ENCODE assay signal across 8 cellular contexts in the genomic region with DNA sequence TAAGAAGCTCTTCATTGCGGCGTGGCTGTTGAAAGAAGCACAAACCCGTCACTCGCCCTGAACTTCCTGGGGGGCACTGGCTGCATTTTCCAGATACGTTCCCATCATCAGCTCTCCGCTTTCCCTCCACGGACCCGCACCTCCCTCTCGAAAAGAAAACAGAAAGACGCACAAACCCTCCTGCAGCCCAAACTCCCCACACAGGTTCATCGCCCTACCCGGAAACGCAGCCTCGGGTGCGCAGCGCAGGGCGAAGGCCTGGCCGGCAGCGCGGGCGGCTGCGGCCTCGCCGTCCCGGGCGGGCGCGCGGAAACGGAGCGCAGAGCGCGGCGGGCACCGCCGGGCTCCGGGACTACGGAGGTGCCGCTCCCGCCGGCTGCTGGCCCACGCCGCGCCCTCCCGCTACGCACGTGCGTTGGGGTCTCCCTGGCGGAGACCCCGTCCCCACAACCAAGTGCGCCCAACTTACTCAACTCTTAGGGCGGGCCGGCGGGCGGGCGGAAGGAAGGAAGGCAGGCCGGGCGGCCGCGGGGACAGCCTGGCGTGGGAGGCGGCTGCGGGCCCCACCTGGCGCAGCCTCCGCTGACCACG. TPM values are rescaled to one million over a fixed set of nuclear protein-coding genes. Genes with fewer than 3 reads are reported as not detected.
A peak's percentile ranks its signal among the peaks of the same experiment; 100 is the strongest.
DNase-seq lines count a peak whose midpoint lies in the region; ATAC-seq and TF ChIP-seq lines count a peak whose summit lies in the region.

No MANE protein-coding gene starts in this region.

- H3K4me1 ChIP-seq in psoas muscle, result peaks cover 30% of the 10 kb centered on the region

- DNase-seq in NOMO-1 treated with DMSO at 0.1 percent for 48 hours (lab: John Stamatoyannopoulos, UW; ENCODE audit: unreplicated experiment), result peak; percentile 7
- DNase-seq in NOMO-1 (lab: John Stamatoyannopoulos, UW; ENCODE audit: unreplicated experiment in 2 of 2), result no peak
- DNase-seq in activated naive CD4-positive, alpha-beta T cell treated with anti-CD3 and anti-CD28 coated beads, Interleukin-2, amount 50 U/mL, for 16 hours, result peak; percentile 58
- no peak for DNase-seq in Right ventricle myocardium superior
- peak in 1 of 2 donors; percentile 15 for DNase-seq in psoas muscle
- DNase-seq in T1000 (lab: John Stamatoyannopoulos, UW), result no peak

- intact Hi-C loops in Right ventricle myocardium superior (cut with DNase I) (loop anchor here (10.0 kb wide), 1 partner anchor 193 kb away; a partner anchor contains a TSS), psoas muscle (cut with DNase I) (loop anchor here (5.0 kb wide), 4 partner anchors 44 to 261 kb away; a partner anchor contains a TSS)

- TF ChIP-seq CTCF in psoas muscle (IDR thresholded peaks at IDR 0.05), result no peak

- peak overlapping the region; percentile 93 for H3K4me3 ChIP-seq in psoas muscle

- H3K36me3 ChIP-seq in psoas muscle (ENCODE audit: insufficient read depth in 1 of 2, low read depth in 1 of 2), result peaks cover 2 to 44% of the 10 kb centered on the region in 2 donors

- 1% methylated on average over 42 to 66 of the region's 66 CpGs for WGBS in psoas muscle, 3 donors

- H3K27me3 ChIP-seq in psoas muscle (ENCODE audit: insufficient read depth in 3 of 3, low read length in 2 of 3), result no peaks in the 10 kb centered on the region

- ATAC-seq in HG02870 (IDR thresholded peaks at IDR 0.05; ENCODE audit: unreplicated experiment) (peak; percentile 35), Right ventricle myocardium superior (ENCODE audit: poor library complexity) (peak; percentile 23), psoas muscle (peak; percentile 13 to 30 (median 18))

- H3K9me3 ChIP-seq in psoas muscle, result no peaks in the 10 kb centered on the region

- peak overlapping the region; percentile 99 for H3K27ac ChIP-seq in psoas muscle

TF ChIP-seq in PFSK-1, 5 proteins besides CTCF, POLR2A, EP300 and RAD21:
- TF ChIP-seq FOXP2 (optimal IDR thresholded peaks at IDR 0.05; ENCODE audit: borderline replicate concordance, extremely low read depth, extremely low read length, insufficient read depth) (no peak), POLR2AphosphoS5 (IDR thresholded peaks at IDR 0.05; ENCODE audit: low read depth, low read length) (no peak), TAF1 (IDR thresholded peaks at IDR 0.05; ENCODE audit: borderline replicate concordance, insufficient read depth, low read length) (peak; percentile 14; the same call in 1 of the 2 replicates), SIN3A (IDR thresholded peaks at IDR 0.05; ENCODE audit: borderline replicate concordance, insufficient read depth, low read length) (no peak)
- TF ChIP-seq, protein P1, sequence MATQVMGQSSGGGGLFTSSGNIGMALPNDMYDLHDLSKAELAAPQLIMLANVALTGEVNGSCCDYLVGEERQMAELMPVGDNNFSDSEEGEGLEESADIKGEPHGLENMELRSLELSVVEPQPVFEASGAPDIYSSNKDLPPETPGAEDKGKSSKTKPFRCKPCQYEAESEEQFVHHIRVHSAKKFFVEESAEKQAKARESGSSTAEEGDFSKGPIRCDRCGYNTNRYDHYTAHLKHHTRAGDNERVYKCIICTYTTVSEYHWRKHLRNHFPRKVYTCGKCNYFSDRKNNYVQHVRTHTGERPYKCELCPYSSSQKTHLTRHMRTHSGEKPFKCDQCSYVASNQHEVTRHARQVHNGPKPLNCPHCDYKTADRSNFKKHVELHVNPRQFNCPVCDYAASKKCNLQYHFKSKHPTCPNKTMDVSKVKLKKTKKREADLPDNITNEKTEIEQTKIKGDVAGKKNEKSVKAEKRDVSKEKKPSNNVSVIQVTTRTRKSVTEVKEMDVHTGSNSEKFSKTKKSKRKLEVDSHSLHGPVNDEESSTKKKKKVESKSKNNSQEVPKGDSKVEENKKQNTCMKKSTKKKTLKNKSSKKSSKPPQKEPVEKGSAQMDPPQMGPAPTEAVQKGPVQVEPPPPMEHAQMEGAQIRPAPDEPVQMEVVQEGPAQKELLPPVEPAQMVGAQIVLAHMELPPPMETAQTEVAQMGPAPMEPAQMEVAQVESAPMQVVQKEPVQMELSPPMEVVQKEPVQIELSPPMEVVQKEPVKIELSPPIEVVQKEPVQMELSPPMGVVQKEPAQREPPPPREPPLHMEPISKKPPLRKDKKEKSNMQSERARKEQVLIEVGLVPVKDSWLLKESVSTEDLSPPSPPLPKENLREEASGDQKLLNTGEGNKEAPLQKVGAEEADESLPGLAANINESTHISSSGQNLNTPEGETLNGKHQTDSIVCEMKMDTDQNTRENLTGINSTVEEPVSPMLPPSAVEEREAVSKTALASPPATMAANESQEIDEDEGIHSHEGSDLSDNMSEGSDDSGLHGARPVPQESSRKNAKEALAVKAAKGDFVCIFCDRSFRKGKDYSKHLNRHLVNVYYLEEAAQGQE (IDR thresholded peaks at IDR 0.05; ENCODE audit: insufficient read depth in 1 of 2, low read depth in 2 of 2, low read length in 2 of 2), result no peak

RNA-seq across cellular contexts. Expression of a gene that starts 0.8 kb away (rescaled TPM):
- polyA plus RNA-seq in PFSK-1 (2012; ENCODE audit: insufficient read length, low read depth), result 9.0 TPM
- total RNA-seq in Right ventricle myocardium superior (17.6 TPM), psoas muscle (10 to 100 TPM; 26.6 to 33.6 (median 28.7) TPM)
- 10 to 100 TPM in 1 of 3 donors, 1 to 10 TPM in 2; 4.1 to 11.8 (median 5.2) TPM for polyA plus RNA-seq in psoas muscle

Comparison
In these comparisons a context has a peak if more than half of its experiments do, and no peak if none do; other contexts are left out.
1. DNase-seq: peak in NOMO-1 treated with DMSO at 0.1 percent for 48 hours (single experiment) and activated naive CD4-positive, alpha-beta T cell treated with anti-CD3 and anti-CD28 coated beads, Interleukin-2, amount 50 U/mL, for 16 hours (single experiment); none in NOMO-1 (0 of 2), Right ventricle myocardium superior (single experiment) and T1000 (single experiment).
2. Peak in every context shown above with its lines, with median percentiles within 50 percentile points of each other: ATAC-seq.